In genomic region chr9:20402273-20402875, GRCh38 we compare ENCODE assay signal across 28 cellular contexts.
DNase-seq lines count a peak whose midpoint lies in the region; ATAC-seq and TF ChIP-seq lines count a peak whose summit lies in the region.
"Had no signal": no experiment of that assay in that cellular context is flagged by ENCODE, and none has a peak within 500 bp of the region (broad histone marks: within the 10 kb centered on the region; RNA-seq: fewer than 3 reads in every experiment).

No MANE protein-coding gene starts in this region.

- ATAC-seq in naive thymus-derived CD8-positive, alpha-beta T cell = no peak
- ATAC-seq in HG02973 (IDR thresholded peaks at IDR 0.05; ENCODE audit: unreplicated experiment) (no peak), GM21786 (IDR thresholded peaks at IDR 0.05; ENCODE audit: unreplicated experiment) (no peak)
- ATAC-seq: gastrocnemius medialis; pancreas; Right ventricle myocardium inferior; stimulated activated memory B cell treated with anti-CD40 and anti-IgM and Interleukin-4, amounts not matched to agents 10 μg/mL and 1 μg/mL and 100 μg/mL, for 72 hours; T-helper 17 cell had no signal

- H3K27ac Mint-ChIP-seq in T-helper 2 cell treated with Interferon-gamma antibody and Interleukin-4, amounts not matched to agents 5 μg/mL and 100 μg/mL, for 36 hours = no peak overlapping the region
- peak overlapping the region in 7 of 10 donors; percentile 5 to 78 (median 35) for H3K27ac Mint-ChIP-seq in naive thymus-derived CD8-positive, alpha-beta T cell
- H3K27ac Mint-ChIP-seq: neural progenitor cell; stimulated activated memory B cell treated with anti-CD40 and anti-IgM and Interleukin-4, amounts not matched to agents 10 μg/mL and 1 μg/mL and 100 μg/mL, for 72 hours; T-helper 17 cell had no signal

- H3K36me3 Mint-ChIP-seq in T-helper 2 cell treated with Interferon-gamma antibody and Interleukin-4, amounts not matched to agents 5 μg/mL and 100 μg/mL, for 36 hours (ENCODE audit: low read depth) = peaks cover 16% of the 10 kb centered on the region
- peaks cover 5 to 36% (median 33%) of the 10 kb centered on the region in 3 donors for H3K36me3 Mint-ChIP-seq in naive thymus-derived CD8-positive, alpha-beta T cell
- H3K36me3 Mint-ChIP-seq: stimulated activated memory B cell treated with anti-CD40 and anti-IgM and Interleukin-4, amounts not matched to agents 10 μg/mL and 1 μg/mL and 100 μg/mL, for 72 hours had no signal

- no peaks in the 10 kb centered on the region for H3K9me3 Mint-ChIP-seq in T-helper 2 cell treated with Interferon-gamma antibody and Interleukin-4, amounts not matched to agents 5 μg/mL and 100 μg/mL, for 36 hours
- H3K9me3 Mint-ChIP-seq in naive thymus-derived CD8-positive, alpha-beta T cell = peaks cover 0 to 1% (median 0%) of the 10 kb centered on the region in 9 donors
- H3K9me3 Mint-ChIP-seq: neural progenitor cell; stimulated activated memory B cell treated with anti-CD40 and anti-IgM and Interleukin-4, amounts not matched to agents 10 μg/mL and 1 μg/mL and 100 μg/mL, for 72 hours had no signal

- no peak for DNase-seq in T-helper 2 cell treated with Interferon-gamma antibody and Interleukin-4, amounts not matched to agents 5 μg/mL and 100 μg/mL, for 36 hours (ENCODE audit: low spot score)
- no peak for DNase-seq in T-helper 2 cell
- peak; percentile 6 for DNase-seq in NCI-H226
- DNase-seq in choroid plexus epithelial cell (ENCODE audit: low read depth) = peak; percentile 24
- no peak for DNase-seq in naive thymus-derived CD8-positive, alpha-beta T cell
- DNase-seq in SKM-1 (lab: John Stamatoyannopoulos, UW; ENCODE audit: unreplicated experiment) = no peak
- DNase-seq: 8988T; activated CD4-positive, alpha-beta T cell treated with anti-CD3 and anti-CD28 coated beads for 1 hour; activated effector memory CD4-positive, alpha-beta T cell treated with Interleukin-2 at 50 U/mL for 16 hours; cerebellar nuclear complex; gastrocnemius medialis; Kasumi-1; NCI-H1436 treated with DMSO at 0.1 percent for 48 hours; NCI-H2081 treated with DMSO at 0.1 percent for 48 hours; NCI-H345; NCI-H69; pancreas; PC-9; retina; SK-N-SH; T-helper 17 cell; trophoblast cell had no signal

- H3K27me3 Mint-ChIP-seq in T-helper 2 cell treated with Interferon-gamma antibody and Interleukin-4, amounts not matched to agents 5 μg/mL and 100 μg/mL, for 36 hours (ENCODE audit: low read depth) = no peaks in the 10 kb centered on the region
- no peaks in the 10 kb centered on the region for H3K27me3 Mint-ChIP-seq in naive thymus-derived CD8-positive, alpha-beta T cell
- H3K27me3 Mint-ChIP-seq: stimulated activated memory B cell treated with anti-CD40 and anti-IgM and Interleukin-4, amounts not matched to agents 10 μg/mL and 1 μg/mL and 100 μg/mL, for 72 hours; T-helper 17 cell had no signal

- peaks cover 33% of the 10 kb centered on the region for H3K4me1 Mint-ChIP-seq in T-helper 2 cell treated with Interferon-gamma antibody and Interleukin-4, amounts not matched to agents 5 μg/mL and 100 μg/mL, for 36 hours (ENCODE audit: low read depth)
- peaks cover 16 to 61% (median 53%) of the 10 kb centered on the region in 4 donors for H3K4me1 Mint-ChIP-seq in naive thymus-derived CD8-positive, alpha-beta T cell
- H3K4me1 Mint-ChIP-seq: neural progenitor cell; stimulated activated memory B cell treated with anti-CD40 and anti-IgM and Interleukin-4, amounts not matched to agents 10 μg/mL and 1 μg/mL and 100 μg/mL, for 72 hours had no signal

- POLR2A ChIA-PET in naive thymus-derived CD8-positive, alpha-beta T cell (lab: Charles Lee) = no interaction called here

- TF ChIP-seq CTCF in choroid plexus epithelial cell (conservative IDR thresholded peaks at IDR 0.05; ENCODE audit: low read depth, low read length) = no peak

- peak overlapping the region; percentile 30 for H3K4me3 Mint-ChIP-seq in T-helper 2 cell treated with Interferon-gamma antibody and Interleukin-4, amounts not matched to agents 5 μg/mL and 100 μg/mL, for 36 hours
- H3K4me3 Mint-ChIP-seq in naive thymus-derived CD8-positive, alpha-beta T cell = no peak overlapping the region
- H3K4me3 Mint-ChIP-seq: neural progenitor cell; stimulated activated memory B cell treated with anti-CD40 and anti-IgM and Interleukin-4, amounts not matched to agents 10 μg/mL and 1 μg/mL and 100 μg/mL, for 72 hours; T-helper 17 cell had no signal

- no peak overlapping the region for H3K4me3 ChIP-seq in choroid plexus epithelial cell (ENCODE audit: low read depth, low read length)
- H3K4me3 ChIP-seq: gastrocnemius medialis, neural progenitor cell, pancreas, PC-9, skin epidermis had no signal

Comparison
In these comparisons a context has a peak if more than half of its experiments do, and no peak if none do; other contexts are left out.
1. DNase-seq: peak in NCI-H226 (single experiment) and choroid plexus epithelial cell (single experiment); none in T-helper 2 cell treated with Interferon-gamma antibody and Interleukin-4, amounts not matched to agents 5 μg/mL and 100 μg/mL, for 36 hours (single experiment), T-helper 2 cell (0 of 5), naive thymus-derived CD8-positive, alpha-beta T cell (0 of 10) and SKM-1 (single experiment).